ENCODE assay signal across 7 cellular contexts in genomic region chr2:54265081-54265480, GRCh38. TPM values are rescaled to one million over a fixed set of nuclear protein-coding genes. Genes with fewer than 3 reads are reported as not detected.
"Had no signal": no experiment of that assay in that cellular context is flagged by ENCODE, and none has a peak within 500 bp of the region (broad histone marks: within the 10 kb centered on the region; RNA-seq: fewer than 3 reads in every experiment).

No MANE protein-coding gene starts in this region.

RNA-seq across cellular contexts. Expression of gene TSPYL6, which starts 9.1 kb away (rescaled TPM):
- total RNA-seq: stomach, suprapubic skin, transverse colon, upper lobe of right lung, ureter, vagina had no signal
- polyA plus RNA-seq: stomach, urinary bladder had no signal
